ENCODE assay signal across 9 cellular contexts in genomic region chr1:11100149-11100493, GRCh38. TPM values are rescaled to one million over a fixed set of nuclear protein-coding genes. Genes with fewer than 3 reads are reported as not detected.
DNase-seq lines count a peak whose midpoint lies in the region; ATAC-seq lines count a peak whose summit lies in the region.
"Had no signal": no experiment of that assay in that cellular context is flagged by ENCODE, and none has a peak within 500 bp of the region (broad histone marks: within the 10 kb centered on the region; RNA-seq: fewer than 3 reads in every experiment).

No MANE protein-coding gene starts in this region.

- DNase-seq in DMS53 (lab: John Stamatoyannopoulos, UW) (peak; percentile 79), DMS53 treated with DMSO at 0.1 percent for 48 hours (lab: John Stamatoyannopoulos, UW; ENCODE audit: unreplicated experiment) (no peak), AG20443 (ENCODE audit: low spot score) (no peak), AG08395 (ENCODE audit: low spot score) (no peak)
- no peak for DNase-seq in activated T-helper 1 cell treated with anti-CD3 and anti-CD28 coated beads, Interleukin-12 subunit alpha, Interleukin-12 subunit beta, Interleukin-2, Interleukin-4 antibody, amounts not matched to agents 30 ng/mL and 10 ng/mL and 1 ng/mL, durations not matched to agents 14 hours and 24 hours and 36 hours (ENCODE audit: low spot score)

- H3K36me3 ChIP-seq in iPS-15b (ENCODE audit: control insufficient read depth, insufficient read depth, low read length) = no peaks in the 10 kb centered on the region

- no peaks in the 10 kb centered on the region for H3K9me3 ChIP-seq in iPS-15b (ENCODE audit: control insufficient read depth, insufficient read depth, low read length)

- H3K4me1 Mint-ChIP-seq in activated T-helper 1 cell treated with anti-CD3 and anti-CD28 coated beads, Interleukin-12 subunit alpha, Interleukin-12 subunit beta, Interleukin-2, Interleukin-4 antibody, amounts not matched to agents 30 ng/mL and 10 ng/mL and 1 ng/mL, durations not matched to agents 14 hours and 24 hours and 36 hours (ENCODE audit: low read depth) = peaks cover 13% of the 10 kb centered on the region
- peaks cover 13% of the 10 kb centered on the region for H3K4me1 Mint-ChIP-seq in stimulated activated memory B cell treated with anti-CD40 and anti-IgM and Interleukin-4, amounts not matched to agents 10 μg/mL and 1 μg/mL and 100 μg/mL, for 72 hours

- peak overlapping the region; percentile 97 for H3K4me3 ChIP-seq in iPS-15b (ENCODE audit: low read depth, low read length)

- no peaks in the 10 kb centered on the region for H3K27me3 Mint-ChIP-seq in activated T-helper 1 cell treated with anti-CD3 and anti-CD28 coated beads, Interleukin-12 subunit alpha, Interleukin-12 subunit beta, Interleukin-2, Interleukin-4 antibody, amounts not matched to agents 30 ng/mL and 10 ng/mL and 1 ng/mL, durations not matched to agents 14 hours and 24 hours and 36 hours (ENCODE audit: insufficient read depth)
- H3K27me3 Mint-ChIP-seq in stimulated activated memory B cell treated with anti-CD40 and anti-IgM and Interleukin-4, amounts not matched to agents 10 μg/mL and 1 μg/mL and 100 μg/mL, for 72 hours = no peaks in the 10 kb centered on the region

- peak overlapping the region; percentile 49 for H3K9ac ChIP-seq in iPS-15b (ENCODE audit: low read depth, low read length)

- peaks cover 11% of the 10 kb centered on the region for H3K36me3 Mint-ChIP-seq in activated T-helper 1 cell treated with anti-CD3 and anti-CD28 coated beads, Interleukin-12 subunit alpha, Interleukin-12 subunit beta, Interleukin-2, Interleukin-4 antibody, amounts not matched to agents 30 ng/mL and 10 ng/mL and 1 ng/mL, durations not matched to agents 14 hours and 24 hours and 36 hours (ENCODE audit: low read depth)
- H3K36me3 Mint-ChIP-seq in stimulated activated memory B cell treated with anti-CD40 and anti-IgM and Interleukin-4, amounts not matched to agents 10 μg/mL and 1 μg/mL and 100 μg/mL, for 72 hours = peaks cover 8% of the 10 kb centered on the region

- H3K27ac Mint-ChIP-seq in activated T-helper 1 cell treated with anti-CD3 and anti-CD28 coated beads, Interleukin-12 subunit alpha, Interleukin-12 subunit beta, Interleukin-2, Interleukin-4 antibody, amounts not matched to agents 30 ng/mL and 10 ng/mL and 1 ng/mL, durations not matched to agents 14 hours and 24 hours and 36 hours = peak overlapping the region; percentile 96
- H3K27ac Mint-ChIP-seq in stimulated activated memory B cell treated with anti-CD40 and anti-IgM and Interleukin-4, amounts not matched to agents 10 μg/mL and 1 μg/mL and 100 μg/mL, for 72 hours = peak overlapping the region; percentile 95

- peaks cover 5% of the 10 kb centered on the region for H3K4me1 ChIP-seq in iPS-15b (ENCODE audit: control insufficient read depth, insufficient read depth, low read length)

- intact Hi-C loops in activated T-helper 1 cell treated with anti-CD3 and anti-CD28 coated beads, Interleukin-12 subunit alpha, Interleukin-12 subunit beta, Interleukin-2, Interleukin-4 antibody, amounts not matched to agents 30 ng/mL and 10 ng/mL and 1 ng/mL, durations not matched to agents 14 hours and 24 hours and 36 hours (cut with micrococcal nuclease) = no loop called here

- no peak for ATAC-seq in stimulated activated memory B cell treated with anti-CD40 and anti-IgM and Interleukin-4, amounts not matched to agents 10 μg/mL and 1 μg/mL and 100 μg/mL, for 72 hours
- no peak for ATAC-seq in GM21515 (IDR thresholded peaks at IDR 0.05; ENCODE audit: unreplicated experiment)

- H3K4me3 Mint-ChIP-seq in activated T-helper 1 cell treated with anti-CD3 and anti-CD28 coated beads, Interleukin-12 subunit alpha, Interleukin-12 subunit beta, Interleukin-2, Interleukin-4 antibody, amounts not matched to agents 30 ng/mL and 10 ng/mL and 1 ng/mL, durations not matched to agents 14 hours and 24 hours and 36 hours = peak overlapping the region; percentile 96
- H3K4me3 Mint-ChIP-seq in stimulated activated memory B cell treated with anti-CD40 and anti-IgM and Interleukin-4, amounts not matched to agents 10 μg/mL and 1 μg/mL and 100 μg/mL, for 72 hours = peak overlapping the region; percentile 92

- no peaks in the 10 kb centered on the region for H3K27me3 ChIP-seq in iPS-15b (ENCODE audit: control insufficient read depth, insufficient read depth, low read length)

- no peaks in the 10 kb centered on the region for H3K9me3 Mint-ChIP-seq in activated T-helper 1 cell treated with anti-CD3 and anti-CD28 coated beads, Interleukin-12 subunit alpha, Interleukin-12 subunit beta, Interleukin-2, Interleukin-4 antibody, amounts not matched to agents 30 ng/mL and 10 ng/mL and 1 ng/mL, durations not matched to agents 14 hours and 24 hours and 36 hours
- H3K9me3 Mint-ChIP-seq in stimulated activated memory B cell treated with anti-CD40 and anti-IgM and Interleukin-4, amounts not matched to agents 10 μg/mL and 1 μg/mL and 100 μg/mL, for 72 hours = no peaks in the 10 kb centered on the region

RNA-seq across cellular contexts. Expression of gene EXOSC10, which starts 0.5 kb away (rescaled TPM):
- total RNA-seq in activated T-helper 1 cell treated with anti-CD3 and anti-CD28 coated beads, Interleukin-12 subunit alpha, Interleukin-12 subunit beta, Interleukin-2, Interleukin-4 antibody, amounts not matched to agents 30 ng/mL and 10 ng/mL and 1 ng/mL, durations not matched to agents 14 hours and 24 hours and 36 hours = 93.5 and 103 TPM in 2 replicates

RNA-seq across cellular contexts. Expression of gene SRM, which starts 40.3 kb away (rescaled TPM):
- 306 and 332 TPM in 2 replicates for total RNA-seq in activated T-helper 1 cell treated with anti-CD3 and anti-CD28 coated beads, Interleukin-12 subunit alpha, Interleukin-12 subunit beta, Interleukin-2, Interleukin-4 antibody, amounts not matched to agents 30 ng/mL and 10 ng/mL and 1 ng/mL, durations not matched to agents 14 hours and 24 hours and 36 hours

RNA-seq across cellular contexts. Expression of gene MASP2, which starts 53.1 kb away (rescaled TPM):
- total RNA-seq in activated T-helper 1 cell treated with anti-CD3 and anti-CD28 coated beads, Interleukin-12 subunit alpha, Interleukin-12 subunit beta, Interleukin-2, Interleukin-4 antibody, amounts not matched to agents 30 ng/mL and 10 ng/mL and 1 ng/mL, durations not matched to agents 14 hours and 24 hours and 36 hours = 0.15 and 0.57 TPM in 2 replicates
- total RNA-seq: M059J had no signal
